ENCODE assay signal across 8 cellular contexts in genomic region chr7:101538596-101539459, GRCh38.
DNase-seq lines count a peak whose midpoint lies in the region; ATAC-seq, FAIRE-seq and TF ChIP-seq lines count a peak whose summit lies in the region.

No MANE protein-coding gene starts in this region.

- peaks cover 0 to 13% of the 10 kb centered on the region in 2 donors for H3K4me1 ChIP-seq in right atrium auricular region
- H3K4me1 ChIP-seq in small intestine (ENCODE audit: control insufficient read depth in 2 of 2, insufficient read depth in 1 of 2, low read depth in 1 of 2, low read length in 1 of 2) = no peaks in the 10 kb centered on the region

- no peaks in the 10 kb centered on the region for H3K36me3 Mint-ChIP-seq in CD14-positive monocyte
- no peaks in the 10 kb centered on the region for H3K36me3 Mint-ChIP-seq in activated naive CD8-positive, alpha-beta T cell treated with anti-CD3 and anti-CD28 coated beads, Interleukin-2, amount 10 ng/mL, durations not matched to agents 7 days and 5 days

- no peak overlapping the region for H3K4me3 ChIP-seq in HFF-Myc (replicated peaks; ENCODE audit: low read depth, low read length)
- no peak overlapping the region for H3K4me3 ChIP-seq in right atrium auricular region
- H3K4me3 ChIP-seq in small intestine (ENCODE audit: low read depth in 1 of 2, low read length in 2 of 2) = no peak overlapping the region

- no peak overlapping the region for H3K27ac Mint-ChIP-seq in CD14-positive monocyte
- H3K27ac Mint-ChIP-seq in activated naive CD8-positive, alpha-beta T cell treated with anti-CD3 and anti-CD28 coated beads, Interleukin-2, amount 10 ng/mL, durations not matched to agents 7 days and 5 days = no peak overlapping the region

- no peak overlapping the region for H3K4me3 Mint-ChIP-seq in CD14-positive monocyte
- H3K4me3 Mint-ChIP-seq in activated naive CD8-positive, alpha-beta T cell treated with anti-CD3 and anti-CD28 coated beads, Interleukin-2, amount 10 ng/mL, durations not matched to agents 7 days and 5 days = no peak overlapping the region

- POLR2A ChIA-PET in activated naive CD8-positive, alpha-beta T cell treated with anti-CD3 and anti-CD28 coated beads, Interleukin-2, amount 10 ng/mL, durations not matched to agents 7 days and 5 days (lab: Charles Lee) = no interaction called here

- peaks cover 0 to 7% (median 6%) of the 10 kb centered on the region in 3 donors for H3K27me3 Mint-ChIP-seq in CD14-positive monocyte (ENCODE audit: low read depth in 3 of 3)
- no peaks in the 10 kb centered on the region for H3K27me3 Mint-ChIP-seq in activated naive CD8-positive, alpha-beta T cell treated with anti-CD3 and anti-CD28 coated beads, Interleukin-2, amount 10 ng/mL, durations not matched to agents 7 days and 5 days

- peak; percentile 93 for TF ChIP-seq CTCF in CD14-positive monocyte (IDR thresholded peaks at IDR 0.05)
- peak; percentile 91 for TF ChIP-seq CTCF in HFF-Myc (IDR thresholded peaks at IDR 0.05; ENCODE audit: low read depth, low read length, missing control alignments)
- peak; percentile 59 to 91 for TF ChIP-seq CTCF in right atrium auricular region (IDR thresholded peaks at IDR 0.05)

- WGBS in small intestine, 3 donors = 24 to 25% (median 24%) methylated on average over 14 to 15 of the region's 15 CpGs

- H3K9me3 ChIP-seq in right atrium auricular region (no peaks in the 10 kb centered on the region), small intestine (ENCODE audit: control insufficient read depth, low read depth) (no peaks in the 10 kb centered on the region)

- DNase-seq in CD14-positive monocyte (ENCODE audit: low spot score) (no peak), HFF-Myc (ENCODE audit: extremely low read depth, low read depth) (peak; percentile 15), right atrium auricular region (ENCODE audit: low spot score) (no peak), small intestine (peak; percentile 38)
- peak; percentile 82 for DNase-seq in activated naive CD8-positive, alpha-beta T cell treated with anti-CD3 and anti-CD28 coated beads, Interleukin-2, amount 10 ng/mL, durations not matched to agents 7 days and 5 days

- ATAC-seq in SK-N-SH treated with all-trans-retinoic acid at 6 μM for 48 hours (peak; percentile 89), GM19328 (IDR thresholded peaks at IDR 0.05; ENCODE audit: unreplicated experiment) (no peak), HG03095 (IDR thresholded peaks at IDR 0.05; ENCODE audit: unreplicated experiment) (no peak)
- peak; percentile 54 for ATAC-seq in activated naive CD8-positive, alpha-beta T cell treated with anti-CD3 and anti-CD28 coated beads, Interleukin-2, amount 10 ng/mL, durations not matched to agents 7 days and 5 days (ENCODE audit: low read depth)

- H3K27me3 ChIP-seq in right atrium auricular region (no peaks in the 10 kb centered on the region), small intestine (ENCODE audit: control insufficient read depth in 2 of 2, insufficient read depth in 2 of 2, low read length in 2 of 2) (no peaks in the 10 kb centered on the region)

- H3K27ac ChIP-seq in right atrium auricular region (no peak overlapping the region), small intestine (ENCODE audit: low read depth in 1 of 2, low read length in 1 of 2) (no peak overlapping the region)

- H3K36me3 ChIP-seq in right atrium auricular region (no peaks in the 10 kb centered on the region), small intestine (ENCODE audit: control insufficient read depth in 2 of 2, insufficient read depth in 2 of 2, low read length in 2 of 2) (no peaks in the 10 kb centered on the region)

- no peaks in the 10 kb centered on the region for H3K4me1 Mint-ChIP-seq in CD14-positive monocyte
- no peaks in the 10 kb centered on the region for H3K4me1 Mint-ChIP-seq in activated naive CD8-positive, alpha-beta T cell treated with anti-CD3 and anti-CD28 coated beads, Interleukin-2, amount 10 ng/mL, durations not matched to agents 7 days and 5 days

- peaks cover 0 to 2% (median 0%) of the 10 kb centered on the region in 7 donors for H3K9me3 Mint-ChIP-seq in CD14-positive monocyte
- no peaks in the 10 kb centered on the region for H3K9me3 Mint-ChIP-seq in activated naive CD8-positive, alpha-beta T cell treated with anti-CD3 and anti-CD28 coated beads, Interleukin-2, amount 10 ng/mL, durations not matched to agents 7 days and 5 days

- intact Hi-C loops in CD14-positive monocyte (cut with micrococcal nuclease) = no loop called here

- FAIRE-seq in small intestine (lab: Jason Lieb, UNC) = no peak

TF ChIP-seq in SK-N-SH treated with all-trans-retinoic acid at 6 μM for 48 hours, 23 proteins besides CTCF, POLR2A, EP300 and RAD21:
- no peak for TF ChIP-seq TSHZ2 (CRISPR knock-in tag; IDR thresholded peaks at IDR 0.05)
- no peak for TF ChIP-seq TCF4 (CRISPR knock-in tag; IDR thresholded peaks at IDR 0.05; ENCODE audit: borderline replicate concordance)
- no peak for TF ChIP-seq ZC3H10 (CRISPR knock-in tag; IDR thresholded peaks at IDR 0.05)
- no peak for TF ChIP-seq ARNTL (CRISPR knock-in tag; IDR thresholded peaks at IDR 0.05; ENCODE audit: borderline replicate concordance, low read depth)

Comparison
In these comparisons a context has a peak if more than half of its experiments do, and no peak if none do; other contexts are left out.
1. DNase-seq: peak in HFF-Myc (single experiment), activated naive CD8-positive, alpha-beta T cell treated with anti-CD3 and anti-CD28 coated beads, Interleukin-2, amount 10 ng/mL, durations not matched to agents 7 days and 5 days (single experiment) and small intestine (single experiment); none in CD14-positive monocyte (single experiment) and right atrium auricular region (single experiment).
2. ATAC-seq: peak in SK-N-SH treated with all-trans-retinoic acid at 6 μM for 48 hours (single experiment) and activated naive CD8-positive, alpha-beta T cell treated with anti-CD3 and anti-CD28 coated beads, Interleukin-2, amount 10 ng/mL, durations not matched to agents 7 days and 5 days (single experiment); none in GM19328 (single experiment) and HG03095 (single experiment).
3. Peak in every context shown above with its lines, with median percentiles within 50 percentile points of each other: CTCF ChIP-seq.